1 cellular context compared by ENCODE assay signal in genomic region chr11:62839050-62840015, GRCh38.
TF ChIP-seq lines count a peak whose summit lies in the region.

TSS of gene WDR74 (minus strand) at chr11:62839590. CDS start at chr11:62839570, 20 bp downstream.

TF ChIP-seq in K562, 482 proteins besides CTCF, POLR2A, EP300 and RAD21 (continued from another document and continues in another):
- TF ChIP-seq, protein P1, sequence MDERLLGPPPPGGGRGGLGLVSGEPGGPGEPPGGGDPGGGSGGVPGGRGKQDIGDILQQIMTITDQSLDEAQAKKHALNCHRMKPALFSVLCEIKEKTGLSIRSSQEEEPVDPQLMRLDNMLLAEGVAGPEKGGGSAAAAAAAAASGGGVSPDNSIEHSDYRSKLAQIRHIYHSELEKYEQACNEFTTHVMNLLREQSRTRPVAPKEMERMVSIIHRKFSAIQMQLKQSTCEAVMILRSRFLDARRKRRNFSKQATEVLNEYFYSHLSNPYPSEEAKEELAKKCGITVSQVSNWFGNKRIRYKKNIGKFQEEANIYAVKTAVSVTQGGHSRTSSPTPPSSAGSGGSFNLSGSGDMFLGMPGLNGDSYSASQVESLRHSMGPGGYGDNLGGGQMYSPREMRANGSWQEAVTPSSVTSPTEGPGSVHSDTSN (CRISPR knock-in tag; IDR thresholded peaks at IDR 0.05; ENCODE audit: low read depth) = no peak
- TF ChIP-seq, protein P1 (tag; conservative IDR thresholded peaks at IDR 0.05; ENCODE audit: low read depth) = no peak
- no peak for TF ChIP-seq NR4A1 (CRISPR knock-in tag; IDR thresholded peaks at IDR 0.05)
- TF ChIP-seq NR4A1 (tag; IDR thresholded peaks at IDR 0.05) = 0 out of 2 replicates have a peak, but pooled peaks have one; percentile 36
- TF ChIP-seq PHF8 (IDR thresholded peaks at IDR 0.05; ENCODE audit: borderline replicate concordance, low read length) = peak; percentile 82; the same call in 1 of the 2 replicates
- no peak for TF ChIP-seq GTF2B (IDR thresholded peaks at IDR 0.05; ENCODE audit: extremely low read depth, insufficient read length)
- peak; percentile 98 for TF ChIP-seq ELF1 (tag; IDR thresholded peaks at IDR 0.05)
- peak; percentile 47 for TF ChIP-seq POU5F1 (IDR thresholded peaks at IDR 0.05; ENCODE audit: borderline replicate concordance, low read depth, low read length, partially characterized antibody)
- TF ChIP-seq, protein P2, sequence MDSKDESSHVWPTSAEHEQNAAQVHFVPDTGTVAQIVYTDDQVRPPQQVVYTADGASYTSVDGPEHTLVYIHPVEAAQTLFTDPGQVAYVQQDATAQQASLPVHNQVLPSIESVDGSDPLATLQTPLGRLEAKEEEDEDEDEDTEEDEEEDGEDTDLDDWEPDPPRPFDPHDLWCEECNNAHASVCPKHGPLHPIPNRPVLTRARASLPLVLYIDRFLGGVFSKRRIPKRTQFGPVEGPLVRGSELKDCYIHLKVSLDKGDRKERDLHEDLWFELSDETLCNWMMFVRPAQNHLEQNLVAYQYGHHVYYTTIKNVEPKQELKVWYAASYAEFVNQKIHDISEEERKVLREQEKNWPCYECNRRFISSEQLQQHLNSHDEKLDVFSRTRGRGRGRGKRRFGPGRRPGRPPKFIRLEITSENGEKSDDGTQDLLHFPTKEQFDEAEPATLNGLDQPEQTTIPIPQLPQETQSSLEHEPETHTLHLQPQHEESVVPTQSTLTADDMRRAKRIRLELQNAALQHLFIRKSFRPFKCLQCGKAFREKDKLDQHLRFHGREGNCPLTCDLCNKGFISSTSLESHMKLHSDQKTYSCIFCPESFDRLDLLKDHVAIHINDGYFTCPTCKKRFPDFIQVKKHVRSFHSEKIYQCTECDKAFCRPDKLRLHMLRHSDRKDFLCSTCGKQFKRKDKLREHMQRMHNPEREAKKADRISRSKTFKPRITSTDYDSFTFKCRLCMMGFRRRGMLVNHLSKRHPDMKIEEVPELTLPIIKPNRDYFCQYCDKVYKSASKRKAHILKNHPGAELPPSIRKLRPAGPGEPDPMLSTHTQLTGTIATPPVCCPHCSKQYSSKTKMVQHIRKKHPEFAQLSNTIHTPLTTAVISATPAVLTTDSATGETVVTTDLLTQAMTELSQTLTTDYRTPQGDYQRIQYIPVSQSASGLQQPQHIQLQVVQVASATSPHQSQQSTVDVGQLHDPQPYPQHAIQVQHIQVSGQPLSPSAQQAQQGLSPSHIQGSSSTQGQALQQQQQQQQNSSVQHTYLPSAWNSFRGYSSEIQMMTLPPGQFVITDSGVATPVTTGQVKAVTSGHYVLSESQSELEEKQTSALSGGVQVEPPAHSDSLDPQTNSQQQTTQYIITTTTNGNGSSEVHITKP (IDR thresholded peaks at IDR 0.05; ENCODE audit: partially characterized antibody) = peak; percentile 20
- TF ChIP-seq TGIF2 (CRISPR knock-in tag; IDR thresholded peaks at IDR 0.05) = peak; percentile 95
- peak; percentile 72; the same call in 1 of the 2 replicates for TF ChIP-seq BACH1 (tag; IDR thresholded peaks at IDR 0.05)
- TF ChIP-seq KAT7 (CRISPR knock-in tag; IDR thresholded peaks at IDR 0.05; ENCODE audit: borderline replicate concordance) = peak; percentile 95
- 0 out of 2 replicates have a peak, but pooled peaks have one; percentile 81 for TF ChIP-seq FOXP1 (CRISPR knock-in tag; IDR thresholded peaks at IDR 0.05)
- TF ChIP-seq JUND (IDR thresholded peaks at IDR 0.05; ENCODE audit: borderline replicate concordance, low read depth, low read length) = peak; percentile 72
- peak; percentile 38; the same call in 1 of the 3 replicates for TF ChIP-seq JUND (tag; IDR thresholded peaks at IDR 0.05; ENCODE audit: borderline replicate concordance, low read depth, low read length)
- peak; percentile 16; the same call in 1 of the 2 replicates for TF ChIP-seq FOSL1 (tag; conservative IDR thresholded peaks at IDR 0.05)
- peak in 1 of 2 experiments; percentile 61; a peak in 1 of 4 replicates for TF ChIP-seq ZMIZ1 (IDR thresholded peaks at IDR 0.05; ENCODE audit: low read depth in 2 of 2, low read length in 2 of 2)
- no peak for TF ChIP-seq PHF21A (IDR thresholded peaks at IDR 0.05; ENCODE audit: borderline replicate concordance, low read depth)
- TF ChIP-seq MCM7 (IDR thresholded peaks at IDR 0.05) = no peak
- no peak for TF ChIP-seq SIRT6 (IDR thresholded peaks at IDR 0.05; ENCODE audit: low read depth, low read length)
- TF ChIP-seq MXI1 (IDR thresholded peaks at IDR 0.05; ENCODE audit: low read depth, low read length) = peak; percentile 99
- TF ChIP-seq, protein P3, sequence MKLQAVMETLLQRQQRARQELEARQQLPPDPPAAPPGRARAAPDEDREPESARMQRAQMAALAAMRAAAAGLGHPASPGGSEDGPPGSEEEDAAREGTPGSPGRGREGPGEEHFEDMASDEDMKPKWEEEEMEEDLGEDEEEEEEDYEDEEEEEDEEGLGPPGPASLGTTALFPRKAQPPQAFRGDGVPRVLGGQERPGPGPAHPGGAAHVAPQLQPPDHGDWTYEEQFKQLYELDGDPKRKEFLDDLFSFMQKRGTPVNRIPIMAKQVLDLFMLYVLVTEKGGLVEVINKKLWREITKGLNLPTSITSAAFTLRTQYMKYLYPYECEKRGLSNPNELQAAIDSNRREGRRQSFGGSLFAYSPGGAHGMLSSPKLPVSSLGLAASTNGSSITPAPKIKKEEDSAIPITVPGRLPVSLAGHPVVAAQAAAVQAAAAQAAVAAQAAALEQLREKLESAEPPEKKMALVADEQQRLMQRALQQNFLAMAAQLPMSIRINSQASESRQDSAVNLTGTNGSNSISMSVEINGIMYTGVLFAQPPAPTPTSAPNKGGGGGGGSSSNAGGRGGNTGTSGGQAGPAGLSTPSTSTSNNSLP (IDR thresholded peaks at IDR 0.05; ENCODE audit: borderline replicate concordance, low read depth, low read length) = no peak
- TF ChIP-seq ARID1B (IDR thresholded peaks at IDR 0.05) = no peak
- TF ChIP-seq DEAF1 (CRISPR knock-in tag; IDR thresholded peaks at IDR 0.05) = no peak
- TF ChIP-seq POLR2AphosphoS5 (IDR thresholded peaks at IDR 0.05; ENCODE audit: control insufficient read depth, insufficient read depth, low read depth, low read length) = peak; percentile 86
- TF ChIP-seq ZNF57 (CRISPR knock-in tag; IDR thresholded peaks at IDR 0.05) = no peak
- TF ChIP-seq, protein P4, sequence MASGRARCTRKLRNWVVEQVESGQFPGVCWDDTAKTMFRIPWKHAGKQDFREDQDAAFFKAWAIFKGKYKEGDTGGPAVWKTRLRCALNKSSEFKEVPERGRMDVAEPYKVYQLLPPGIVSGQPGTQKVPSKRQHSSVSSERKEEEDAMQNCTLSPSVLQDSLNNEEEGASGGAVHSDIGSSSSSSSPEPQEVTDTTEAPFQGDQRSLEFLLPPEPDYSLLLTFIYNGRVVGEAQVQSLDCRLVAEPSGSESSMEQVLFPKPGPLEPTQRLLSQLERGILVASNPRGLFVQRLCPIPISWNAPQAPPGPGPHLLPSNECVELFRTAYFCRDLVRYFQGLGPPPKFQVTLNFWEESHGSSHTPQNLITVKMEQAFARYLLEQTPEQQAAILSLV (tag; IDR thresholded peaks at IDR 0.05) = no peak
- peak; percentile 55; the same call in 1 of the 2 replicates for TF ChIP-seq THAP12 (CRISPR knock-in tag; IDR thresholded peaks at IDR 0.05)
- no peak for TF ChIP-seq TFAM (CRISPR knock-in tag; conservative IDR thresholded peaks at IDR 0.05)
- peak; percentile 93 for TF ChIP-seq RBFOX2 (IDR thresholded peaks at IDR 0.05; ENCODE audit: low read depth, low read length)
- no peak for TF ChIP-seq PTBP1 (IDR thresholded peaks at IDR 0.05; ENCODE audit: low read depth, low read length)
- TF ChIP-seq KLF10 (CRISPR knock-in tag; IDR thresholded peaks at IDR 0.05) = no peak
- TF ChIP-seq ELK1 (CRISPR knock-in tag; IDR thresholded peaks at IDR 0.05) = no peak
- TF ChIP-seq NR2C1 (IDR thresholded peaks at IDR 0.05) = no peak
- TF ChIP-seq NR2C1 (tag; IDR thresholded peaks at IDR 0.05) = peak; percentile 30
- no peak for TF ChIP-seq ZBTB49 (CRISPR knock-in tag; IDR thresholded peaks at IDR 0.05; ENCODE audit: borderline replicate concordance)
- TF ChIP-seq OTX1 (CRISPR knock-in tag; IDR thresholded peaks at IDR 0.05) = no peak
- TF ChIP-seq MBD2 (IDR thresholded peaks at IDR 0.05; ENCODE audit: borderline replicate concordance, low read depth) = peak; percentile 79; the same call in 1 of the 2 replicates
- TF ChIP-seq ZNF77 (CRISPR knock-in tag; IDR thresholded peaks at IDR 0.05) = no peak
